8 cellular contexts compared by ENCODE assay signal in the genomic region with DNA sequence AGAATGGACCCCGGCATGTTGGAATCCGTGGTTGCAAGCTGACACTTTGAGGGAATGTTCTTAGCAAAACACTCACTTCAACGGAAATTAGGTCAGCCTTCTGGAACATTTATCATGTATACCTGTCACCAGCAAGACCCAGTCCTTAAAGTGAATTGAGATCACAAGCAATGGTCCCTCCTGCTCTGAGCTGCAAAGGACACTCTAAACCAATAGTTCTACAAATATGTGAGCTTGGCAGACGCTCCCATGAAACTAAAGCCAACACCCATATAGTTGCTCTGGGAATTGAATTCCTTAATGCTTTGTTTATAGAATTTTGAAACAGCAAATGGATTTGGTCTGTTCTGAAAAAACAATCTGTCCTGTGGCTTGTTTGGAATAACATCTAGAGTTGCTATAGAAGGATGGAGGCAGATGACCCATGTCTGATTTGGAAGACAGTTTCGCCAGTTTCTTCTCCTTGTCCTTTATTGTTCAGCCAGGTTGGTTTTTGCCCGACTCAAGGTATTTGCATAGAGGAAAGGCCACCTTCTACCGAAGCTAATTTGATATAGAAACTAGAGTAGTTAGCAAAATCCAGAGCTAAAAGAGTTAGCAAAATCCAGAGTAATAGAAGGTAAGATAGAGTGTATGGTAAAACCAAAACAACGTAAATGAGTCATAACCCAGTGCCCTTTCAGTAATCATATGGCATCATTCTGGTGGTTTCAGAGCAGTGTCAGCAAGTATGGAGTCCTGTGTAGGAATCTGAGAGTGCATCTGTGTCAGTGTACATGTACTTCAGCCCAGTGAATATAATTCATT.
DNase-seq lines count a peak whose midpoint lies in the region; ATAC-seq and TF ChIP-seq lines count a peak whose summit lies in the region.

No MANE protein-coding gene starts in this region.

- TF ChIP-seq CTCF in GM13977 (IDR thresholded peaks at IDR 0.05; ENCODE audit: extremely low read depth, insufficient read depth, missing control alignments) (no peak), chondrocyte (IDR thresholded peaks at IDR 0.05) (no peak), nephron progenitor cell (IDR thresholded peaks at IDR 0.05) (no peak)

- in situ Hi-C loops in GM13977 (cut with MboI; ENCODE audit: low pct_unique_long_range_greater_than_20kb, low sequenced_read_pairs, unreplicated experiment): no loop called here

- H3K4me3 Mint-ChIP-seq in chondrocyte (ENCODE audit: unreplicated experiment): peak overlapping the region; percentile 14
- no peak overlapping the region for H3K4me3 Mint-ChIP-seq in nephron progenitor cell
- H3K4me3 Mint-ChIP-seq in CD8-positive, alpha-beta memory T cell: no peak overlapping the region

- peaks cover under 1% of the 10 kb centered on the region for H3K36me3 Mint-ChIP-seq in chondrocyte (ENCODE audit: low read depth)
- no peaks in the 10 kb centered on the region for H3K36me3 Mint-ChIP-seq in nephron progenitor cell (ENCODE audit: low read depth)
- H3K36me3 Mint-ChIP-seq in CD8-positive, alpha-beta memory T cell: peaks cover 0 to 5% (median 0%) of the 10 kb centered on the region in 3 donors

- H3K9me3 Mint-ChIP-seq in chondrocyte (ENCODE audit: low read depth) (peaks cover 3% of the 10 kb centered on the region), nephron progenitor cell (peaks cover 5% of the 10 kb centered on the region)
- peaks cover 0 to 2% (median 0%) of the 10 kb centered on the region in 5 donors for H3K9me3 Mint-ChIP-seq in CD8-positive, alpha-beta memory T cell

- H3K4me1 Mint-ChIP-seq in chondrocyte (ENCODE audit: low read depth) (peaks cover 31% of the 10 kb centered on the region), nephron progenitor cell (peaks cover 42% of the 10 kb centered on the region)
- H3K4me1 Mint-ChIP-seq in CD8-positive, alpha-beta memory T cell: peaks cover 3 to 7% (median 5%) of the 10 kb centered on the region in 3 donors

- no peaks in the 10 kb centered on the region for H3K36me3 ChIP-seq in CD8-positive, alpha-beta memory T cell (ENCODE audit: insufficient read depth, low read length)

- CTCF ChIA-PET in CD8-positive, alpha-beta memory T cell (lab: Charles Lee): no interaction called here

- POLR2A ChIA-PET in CD8-positive, alpha-beta memory T cell (lab: Charles Lee): no interaction called here

- H3K27ac Mint-ChIP-seq in chondrocyte (ENCODE audit: unreplicated experiment) (peak overlapping the region; percentile 91), nephron progenitor cell (no peak overlapping the region)
- H3K27ac Mint-ChIP-seq in CD8-positive, alpha-beta memory T cell: no peak overlapping the region

- H3K27me3 ChIP-seq in CD8-positive, alpha-beta memory T cell (ENCODE audit: insufficient read depth, low read length, poor library complexity, severe bottlenecking): no peaks in the 10 kb centered on the region

- no peaks in the 10 kb centered on the region for H3K4me1 ChIP-seq in CD8-positive, alpha-beta memory T cell (ENCODE audit: insufficient read depth, low read length)

- no peak overlapping the region for H3K4me3 ChIP-seq in CD8-positive, alpha-beta memory T cell (ENCODE audit: low read length)

- H3K27me3 Mint-ChIP-seq in chondrocyte (ENCODE audit: low read depth) (no peaks in the 10 kb centered on the region), nephron progenitor cell (ENCODE audit: low read depth, poor library complexity) (peaks cover 3% of the 10 kb centered on the region)
- H3K27me3 Mint-ChIP-seq in CD8-positive, alpha-beta memory T cell: no peaks in the 10 kb centered on the region

- no peak overlapping the region for H3K27ac ChIP-seq in CD8-positive, alpha-beta memory T cell (ENCODE audit: low read depth, low read length)

- peak; percentile 100 for ATAC-seq in GM21447 (IDR thresholded peaks at IDR 0.05; ENCODE audit: unreplicated experiment)
- ATAC-seq in HG03571 (IDR thresholded peaks at IDR 0.05; ENCODE audit: unreplicated experiment): peak; percentile 98

- no peaks in the 10 kb centered on the region for H3K9me3 ChIP-seq in CD8-positive, alpha-beta memory T cell (ENCODE audit: low read length)

- DNase-seq in GM13977 (ENCODE audit: low spot score) (peak; percentile 45), chondrocyte (ENCODE audit: low spot score) (no peak), nephron progenitor cell (peak; percentile 29), NCI-H146 (lab: John Stamatoyannopoulos, UW) (no peak), HuH-7.5 (ENCODE audit: low spot score) (no peak)
- no peak for DNase-seq in CD8-positive, alpha-beta memory T cell

Comparison
In these comparisons a context has a peak if more than half of its experiments do, and no peak if none do; other contexts are left out.
1. DNase-seq: peak in GM13977 (single experiment) and nephron progenitor cell (single experiment); none in chondrocyte (single experiment), NCI-H146 (single experiment), HuH-7.5 (single experiment) and CD8-positive, alpha-beta memory T cell (0 of 5).